Comparison of ENCODE assay signal across 15 cellular contexts in genomic region chr13:65593298-65593874, GRCh38.
DNase-seq lines count a peak whose midpoint lies in the region; ATAC-seq and TF ChIP-seq lines count a peak whose summit lies in the region.
"Had no signal": no experiment of that assay in that cellular context is flagged by ENCODE, and none has a peak within 500 bp of the region (broad histone marks: within the 10 kb centered on the region; RNA-seq: fewer than 3 reads in every experiment).

No MANE protein-coding gene starts in this region.

- H2AFZ ChIP-seq in HCT116 (ENCODE audit: low read depth, low read length, poor library complexity, severe bottlenecking) (peak overlapping the region; percentile 27), Karpas-422 (ENCODE audit: low read length) (peak overlapping the region; percentile 2; the same call in 1 of the 2 replicates)

- TF ChIP-seq POLR2A in HCT116 (IDR thresholded peaks at IDR 0.05; ENCODE audit: borderline replicate concordance, extremely low read depth, insufficient read depth, insufficient read length): no peak

- CTCF ChIA-PET in HCT116 (lab: Charles Lee) (no interaction called here), RWPE1 (lab: Yijun Ruan, JAX) (no interaction called here)
- CTCF ChIA-PET in CD4-positive, alpha-beta T cell (lab: Charles Lee): no interaction called here

- ATAC-seq in HCT116 (no peak), HG03196 (IDR thresholded peaks at IDR 0.05; ENCODE audit: unreplicated experiment) (no peak)
- ATAC-seq in CD4-positive, alpha-beta T cell (ENCODE audit: poor library complexity): no peak

- RAD21 ChIA-PET in HCT116 (lab: Charles Lee; ENCODE audit: low non-redundant PET in 1 of 2, low total read pairs in 2 of 2, uncharacterized antibody in 2 of 2, unreplicated experiment in 2 of 2): no interaction called here

- no peak for TF ChIP-seq CTCF in HCT116 (IDR thresholded peaks at IDR 0.05 in 2 of 3, conservative IDR thresholded peaks at IDR 0.05 in 1 of 3; ENCODE audit: borderline replicate concordance in 1 of 3, insufficient read depth in 1 of 3, low read depth in 2 of 3, low read length in 2 of 3)
- TF ChIP-seq CTCF in osteocyte (IDR thresholded peaks at IDR 0.05): no peak
- no peak for TF ChIP-seq CTCF in RWPE1 (conservative IDR thresholded peaks at IDR 0.05; ENCODE audit: low read depth)
- no peak for TF ChIP-seq CTCF in CD4-positive, alpha-beta T cell (IDR thresholded peaks at IDR 0.05)

- H3K36me3 ChIP-seq in HCT116 (ENCODE audit: control insufficient read depth in 1 of 2, insufficient read depth in 2 of 2, low read length in 2 of 2): no peaks in the 10 kb centered on the region
- no peaks in the 10 kb centered on the region for H3K36me3 ChIP-seq in Karpas-422 (ENCODE audit: insufficient read depth, low read length)
- no peaks in the 10 kb centered on the region for H3K36me3 ChIP-seq in adipocyte (ENCODE audit: control insufficient read depth, insufficient read depth, low read length, severe bottlenecking)
- H3K36me3 ChIP-seq: BLaER1 had no signal

- intact Hi-C loops in HCT116 (cut with micrococcal nuclease): no loop called here
- intact Hi-C loops in CD4-positive, alpha-beta T cell (cut with DNase I, micrococcal nuclease): no loop called here

- H3K27me3 ChIP-seq in HCT116 (ENCODE audit: insufficient read depth, low read length) (no peaks in the 10 kb centered on the region), Karpas-422 (ENCODE audit: low read length) (no peaks in the 10 kb centered on the region), adipocyte (replicated peaks; ENCODE audit: control insufficient read depth, insufficient read depth, low read length) (no peaks in the 10 kb centered on the region)
- no peaks in the 10 kb centered on the region for H3K27me3 ChIP-seq in CD4-positive, alpha-beta T cell (ENCODE audit: control insufficient read depth, insufficient read depth, low read length)
- H3K27me3 ChIP-seq: BLaER1 had no signal

- H4K20me1 ChIP-seq in HCT116 (ENCODE audit: insufficient read depth) (no peaks in the 10 kb centered on the region), Karpas-422 (ENCODE audit: insufficient read depth, low read depth, low read length) (no peaks in the 10 kb centered on the region)
- H4K20me1 ChIP-seq: BLaER1 had no signal

- H3K9me2 ChIP-seq in HCT116 (ENCODE audit: insufficient read depth) (no peaks in the 10 kb centered on the region), Karpas-422 (replicated peaks; ENCODE audit: insufficient read depth, low read length) (no peaks in the 10 kb centered on the region)

- H3K27ac ChIP-seq in HCT116 (ENCODE audit: low read depth, low read length) (no peak overlapping the region), Karpas-422 (ENCODE audit: low read length) (no peak overlapping the region), RWPE1 (no peak overlapping the region)
- H3K27ac ChIP-seq in CD4-positive, alpha-beta T cell (ENCODE audit: low read depth, low read length): no peak overlapping the region
- H3K27ac ChIP-seq: BLaER1 had no signal

- H3K9me3 Mint-ChIP-seq in osteocyte (ENCODE audit: unreplicated experiment): peaks cover 16% of the 10 kb centered on the region
- peaks cover 10% of the 10 kb centered on the region for H3K9me3 Mint-ChIP-seq in CD4-positive, alpha-beta T cell

- H3K4me1 Mint-ChIP-seq in osteocyte (ENCODE audit: unreplicated experiment): peaks cover 42% of the 10 kb centered on the region
- no peaks in the 10 kb centered on the region for H3K4me1 Mint-ChIP-seq in CD4-positive, alpha-beta T cell (ENCODE audit: low read depth)
- H3K4me1 Mint-ChIP-seq: CD8-positive, alpha-beta memory T cell; H9 had no signal

- no peak for DNase-seq in HCT116 (ENCODE audit: low read depth, low spot score)
- DNase-seq in Karpas-422: no peak
- DNase-seq in adipocyte (ENCODE audit: low read depth): peak; percentile 19
- DNase-seq in osteocyte (ENCODE audit: extremely low spot score, unreplicated experiment): no peak
- DNase-seq in RWPE1 (ENCODE audit: low spot score): no peak
- DNase-seq in CD4-positive, alpha-beta T cell: no peak
- DNase-seq: 8988T; CD8-positive, alpha-beta memory T cell; COR-L47; DMS 273 treated with DMSO at 0.1 percent for 48 hours; DMS53; DND-41; H9 had no signal

- POLR2A ChIA-PET in HCT116 (lab: Charles Lee): no interaction called here
- POLR2A ChIA-PET in RWPE1 (lab: Yijun Ruan, JAX; ENCODE audit: low non-redundant PET): no interaction called here
- POLR2A ChIA-PET in CD4-positive, alpha-beta T cell (lab: Charles Lee): no interaction called here

- H3K27me3 Mint-ChIP-seq in osteocyte (ENCODE audit: unreplicated experiment): no peaks in the 10 kb centered on the region
- H3K27me3 Mint-ChIP-seq in CD4-positive, alpha-beta T cell: no peaks in the 10 kb centered on the region
- H3K27me3 Mint-ChIP-seq: CD8-positive, alpha-beta memory T cell had no signal

- H3K27ac Mint-ChIP-seq in osteocyte (ENCODE audit: unreplicated experiment): peak overlapping the region; percentile 5
- no peak overlapping the region for H3K27ac Mint-ChIP-seq in CD4-positive, alpha-beta T cell
- H3K27ac Mint-ChIP-seq: CD8-positive, alpha-beta memory T cell; H9 had no signal

- H3K9ac ChIP-seq in HCT116 (ENCODE audit: low read length) (no peak overlapping the region), Karpas-422 (ENCODE audit: low read length) (no peak overlapping the region), adipocyte (ENCODE audit: low read length) (no peak overlapping the region)
- H3K9ac ChIP-seq: BLaER1 had no signal

- no peak for TF ChIP-seq RAD21 in HCT116 (IDR thresholded peaks at IDR 0.05; ENCODE audit: low read depth)

- H3K9me3 ChIP-seq in HCT116 (ENCODE audit: control insufficient read depth in 1 of 2, insufficient read depth in 1 of 2, low read depth in 1 of 2, low read length in 2 of 2) (no peaks in the 10 kb centered on the region), Karpas-422 (ENCODE audit: low read length) (0 out of 2 replicates have a peak, but pooled peaks cover 5% of the 10 kb centered on the region), adipocyte (ENCODE audit: control insufficient read depth, low read length) (peaks cover 4% of the 10 kb centered on the region)
- H3K9me3 ChIP-seq in CD4-positive, alpha-beta T cell (ENCODE audit: control insufficient read depth, low read length): no peaks in the 10 kb centered on the region
- H3K9me3 ChIP-seq: BLaER1 had no signal

- H3K79me2 ChIP-seq in HCT116 (ENCODE audit: insufficient read depth, low read length) (no peaks in the 10 kb centered on the region), Karpas-422 (ENCODE audit: low read length) (no peaks in the 10 kb centered on the region)

- H3K4me2 ChIP-seq in HCT116 (ENCODE audit: low read length): no peak overlapping the region
- H3K4me2 ChIP-seq in Karpas-422 (ENCODE audit: low read depth, low read length, poor library complexity, severe bottlenecking): no peak overlapping the region
- H3K4me2 ChIP-seq: BLaER1 had no signal

- H3K4me3 ChIP-seq in HCT116 (replicated peaks in 1 of 2; ENCODE audit: low read depth in 1 of 2, low read length in 2 of 2): no peak overlapping the region
- no peak overlapping the region for H3K4me3 ChIP-seq in Karpas-422 (ENCODE audit: low read length)
- H3K4me3 ChIP-seq in adipocyte (ENCODE audit: low read length): no peak overlapping the region
- H3K4me3 ChIP-seq: BLaER1 had no signal

- no TSS peak for BruUV-seq in HCT116 (replicated peaks; lab: Mats Ljungman, UMichigan)

- peaks cover 2% of the 10 kb centered on the region for H3K36me3 Mint-ChIP-seq in osteocyte (ENCODE audit: unreplicated experiment)
- no peaks in the 10 kb centered on the region for H3K36me3 Mint-ChIP-seq in CD4-positive, alpha-beta T cell (ENCODE audit: low read depth)
- H3K36me3 Mint-ChIP-seq: CD8-positive, alpha-beta memory T cell had no signal

- H3K4me3 Mint-ChIP-seq in osteocyte (ENCODE audit: unreplicated experiment): no peak overlapping the region
- H3K4me3 Mint-ChIP-seq in CD4-positive, alpha-beta T cell: no peak overlapping the region
- H3K4me3 Mint-ChIP-seq: CD8-positive, alpha-beta memory T cell; H9 had no signal

- no peaks in the 10 kb centered on the region for H3K4me1 ChIP-seq in HCT116 (ENCODE audit: control insufficient read depth in 1 of 2, insufficient read depth in 2 of 2, low read length in 2 of 2)
- H3K4me1 ChIP-seq in Karpas-422 (ENCODE audit: low read length): no peaks in the 10 kb centered on the region
- H3K4me1 ChIP-seq in adipocyte (ENCODE audit: control insufficient read depth, insufficient read depth, low read length): peaks cover 44% of the 10 kb centered on the region
- H3K4me1 ChIP-seq: BLaER1 had no signal

TF ChIP-seq in HCT116, 20 proteins besides CTCF, POLR2A, EP300 and RAD21:
- no peak for TF ChIP-seq ZBTB33 (IDR thresholded peaks at IDR 0.05; ENCODE audit: extremely low read depth, insufficient replicate concordance, low read length)
- TF ChIP-seq CBX3 (IDR thresholded peaks at IDR 0.05; ENCODE audit: low read depth): no peak
- TF ChIP-seq ZFX (IDR thresholded peaks at IDR 0.05): no peak
- TF ChIP-seq SIN3A (IDR thresholded peaks at IDR 0.05; ENCODE audit: low read depth): no peak
- TF ChIP-seq JUND (IDR thresholded peaks at IDR 0.05): no peak
- no peak for TF ChIP-seq EZH2 (IDR thresholded peaks at IDR 0.05)
- no peak for TF ChIP-seq POLR2AphosphoS5 (IDR thresholded peaks at IDR 0.05; ENCODE audit: low read depth, low read length)
- TF ChIP-seq YY1 (IDR thresholded peaks at IDR 0.05; ENCODE audit: extremely low read depth, insufficient replicate concordance, low read depth, low read length): no peak
- no peak for TF ChIP-seq MAX (IDR thresholded peaks at IDR 0.05)
- no peak for TF ChIP-seq CEBPB (IDR thresholded peaks at IDR 0.05; ENCODE audit: low read depth)
- TF ChIP-seq SRF (IDR thresholded peaks at IDR 0.05; ENCODE audit: low read depth): no peak
- no peak for TF ChIP-seq EZH2phosphoT487 (IDR thresholded peaks at IDR 0.05; ENCODE audit: borderline replicate concordance)
